In genomic region chr2:134634054-134634630, GRCh38 we compare ENCODE assay signal across 15 cellular contexts.
"Had no signal": no experiment of that assay in that cellular context is flagged by ENCODE, and none has a peak within 500 bp of the region (broad histone marks: within the 10 kb centered on the region; RNA-seq: fewer than 3 reads in every experiment).

No MANE protein-coding gene starts in this region.

- H3K9me3 ChIP-seq: lower lobe of right lung, prostate gland, tibial artery had no signal

- H3K4me1 ChIP-seq: lower lobe of right lung, prostate gland had no signal

- H3K4me3 Mint-ChIP-seq: naive thymus-derived CD8-positive, alpha-beta T cell; stimulated activated naive CD8-positive, alpha-beta T cell treated with anti-CD3 and anti-CD28 coated beads, Interleukin-15, Interleukin-2, amounts not matched to agents 100 ng/mL and 50 ng/mL, for 24 hours; WTC11 had no signal

- H3K27ac Mint-ChIP-seq: stimulated activated naive CD8-positive, alpha-beta T cell treated with anti-CD3 and anti-CD28 coated beads, Interleukin-15, Interleukin-2, amounts not matched to agents 100 ng/mL and 50 ng/mL, for 24 hours; WTC11 had no signal

- H3K4me1 Mint-ChIP-seq: WTC11 had no signal

- H3K9me3 Mint-ChIP-seq: naive thymus-derived CD8-positive, alpha-beta T cell; stimulated activated naive CD8-positive, alpha-beta T cell treated with anti-CD3 and anti-CD28 coated beads, Interleukin-15, Interleukin-2, amounts not matched to agents 100 ng/mL and 50 ng/mL, for 24 hours; WTC11 had no signal

- DNase-seq: activated CD4-positive, alpha-beta T cell treated with anti-CD3 and anti-CD28 coated beads, Interleukin-2, amount 50 U/mL, for 48 hours; activated naive CD4-positive, alpha-beta T cell treated with Interleukin-2 at 50 U/mL for 16 hours; activated T-cell treated with anti-CD3 and anti-CD28 coated beads, Interleukin-2, amount 50 U/mL, for 48 hours; cortex of kidney; lower lobe of right lung; right cardiac atrium; stimulated activated CD4-positive, alpha-beta T cell treated with anti-CD3 and anti-CD28 coated beads, Interleukin-1b, Interleukin-23, amount 100 ng/mL, for 48 hours; T-helper 9 cell; tibial artery had no signal

- ATAC-seq: left lobe of liver; lower lobe of right lung; naive thymus-derived CD8-positive, alpha-beta T cell; right cardiac atrium; WTC11 had no signal

- H3K27ac ChIP-seq: epithelial cell of prostate, lower lobe of right lung, prostate gland, tibial artery had no signal

- H3K36me3 ChIP-seq: lower lobe of right lung, prostate gland, tibial artery had no signal

- H3K36me3 Mint-ChIP-seq: naive thymus-derived CD8-positive, alpha-beta T cell; WTC11 had no signal

- H3K4me3 ChIP-seq: lower lobe of right lung, prostate gland, tibial artery had no signal

- H3K27me3 ChIP-seq: tibial artery had no signal
